Comparison of ENCODE assay signal across 8 cellular contexts in genomic region chr1:34787461-34788420, GRCh38.
DNase-seq lines count a peak whose midpoint lies in the region; ATAC-seq and TF ChIP-seq lines count a peak whose summit lies in the region.

No MANE protein-coding gene starts in this region.

- H3K4me3 ChIP-seq in GM12875 (ENCODE audit: low read depth, low read length) (no peak overlapping the region), fibroblast of pulmonary artery (replicated peaks; ENCODE audit: low read depth, low read length) (no peak overlapping the region)

- TF ChIP-seq CTCF in GM12875 (IDR thresholded peaks at IDR 0.05; ENCODE audit: borderline replicate concordance, insufficient read depth, low read depth, low read length) (peak; percentile 36; the same call in 1 of the 2 replicates), fibroblast of pulmonary artery (IDR thresholded peaks at IDR 0.05; ENCODE audit: low read length, missing control alignments) (peak; percentile 28)

- peak; percentile 55 for DNase-seq in AG08396 (ENCODE audit: low spot score)
- DNase-seq in RKO (ENCODE audit: low spot score): peak; percentile 9
- peak; percentile 46 for DNase-seq in fibroblast of pulmonary artery (ENCODE audit: low read depth)
- no peak for DNase-seq in NCI-H345 (lab: John Stamatoyannopoulos, UW)
- DNase-seq in germinal center (ENCODE audit: low spot score): no peak

- ATAC-seq in HG02852 (IDR thresholded peaks at IDR 0.05; ENCODE audit: unreplicated experiment): no peak
- ATAC-seq in GM21528 (IDR thresholded peaks at IDR 0.05; ENCODE audit: low FRiP score, unreplicated experiment): no peak

Comparison
In these comparisons a context has a peak if more than half of its experiments do, and no peak if none do; other contexts are left out.
1. DNase-seq: peak in AG08396 (single experiment), RKO (single experiment) and fibroblast of pulmonary artery (single experiment); none in NCI-H345 (single experiment) and germinal center (single experiment).